7 cellular contexts compared by ENCODE assay signal in the genomic region with DNA sequence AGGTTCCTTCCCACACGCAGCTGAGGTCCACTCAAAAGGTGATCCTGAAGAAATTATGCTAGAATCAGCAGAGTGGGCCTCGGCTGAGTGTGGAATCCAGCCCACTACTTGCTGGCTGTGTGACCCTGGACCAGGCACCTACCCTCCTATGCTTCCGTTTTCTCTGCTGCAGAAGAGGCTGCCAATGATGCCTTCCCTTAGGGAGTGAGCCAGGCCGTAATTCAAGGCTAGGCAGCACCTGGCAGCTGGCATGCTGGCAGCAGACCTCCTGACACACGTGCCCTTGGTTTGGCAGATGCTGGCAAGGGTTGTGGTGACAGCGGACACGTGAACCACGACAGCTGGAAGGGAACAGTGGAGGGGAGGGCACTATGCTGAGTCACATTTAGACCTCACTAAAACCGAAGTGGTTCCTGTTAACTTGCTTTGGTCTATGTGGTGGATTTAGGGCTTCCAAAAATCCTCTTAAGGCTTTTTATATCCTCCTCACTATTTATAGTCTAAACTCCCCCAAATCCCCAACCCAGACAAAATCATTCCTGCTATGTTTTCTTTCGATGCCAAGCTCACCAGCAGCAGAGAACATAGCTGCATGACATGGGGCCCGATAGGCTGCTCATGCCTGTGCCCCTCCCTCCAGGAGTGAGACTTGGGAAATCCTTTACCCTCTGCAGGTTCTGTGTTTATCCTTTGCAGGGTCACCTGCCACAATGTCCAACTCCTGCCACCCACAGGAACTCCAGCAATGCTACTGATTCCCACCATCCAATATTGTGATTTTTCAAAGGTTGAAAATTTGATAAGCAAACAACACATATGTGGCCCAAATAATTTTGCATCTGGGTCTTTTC. TPM values are rescaled to one million over a fixed set of nuclear protein-coding genes. Genes with fewer than 3 reads are reported as not detected.
DNase-seq lines count a peak whose midpoint lies in the region; ATAC-seq lines count a peak whose summit lies in the region.

No MANE protein-coding gene starts in this region.

- DNase-seq in NCI-H524 (lab: John Stamatoyannopoulos, UW) (peak; percentile 73 to 93), left cardiac atrium (peak; percentile 65)
- no peak for DNase-seq in activated effector memory CD4-positive, alpha-beta T cell treated with Interleukin-2 at 50 U/mL for 16 hours

- intact Hi-C loops in left cardiac atrium (cut with DNase I) = loop anchor here (2.0 to 10.0 kb wide), 2 partner anchors 185 to 199 kb away; no protein-coding TSS in a partner anchor

- peak; percentile 87 for ATAC-seq in GM18861 (IDR thresholded peaks at IDR 0.05; ENCODE audit: unreplicated experiment)
- peak; percentile 54 for ATAC-seq in HG02763 (IDR thresholded peaks at IDR 0.05; ENCODE audit: unreplicated experiment)
- ATAC-seq in left cardiac atrium = peak; percentile 70 to 80
- ATAC-seq in HG02884 (IDR thresholded peaks at IDR 0.05; ENCODE audit: unreplicated experiment) = no peak
- no peak for ATAC-seq in HG03439 (IDR thresholded peaks at IDR 0.05; ENCODE audit: unreplicated experiment)

RNA-seq across cellular contexts. Expression of a gene that starts 10.6 kb away (rescaled TPM):
- 10 to 100 TPM; 14.5 to 20.2 TPM for total RNA-seq in left cardiac atrium

Comparison
In these comparisons a context has a peak if more than half of its experiments do, and no peak if none do; other contexts are left out.
1. ATAC-seq: peak in GM18861 (single experiment), HG02763 (single experiment) and left cardiac atrium (2 of 2); none in HG02884 (single experiment) and HG03439 (single experiment).